In genomic region chr2:134782792-134783191, GRCh38 we compare ENCODE assay signal across 9 cellular contexts. TPM values are rescaled to one million over a fixed set of nuclear protein-coding genes. Genes with fewer than 3 reads are reported as not detected.
DNase-seq lines count a peak whose midpoint lies in the region; ATAC-seq, FAIRE-seq and TF ChIP-seq lines count a peak whose summit lies in the region.
"Had no signal": no experiment of that assay in that cellular context is flagged by ENCODE, and none has a peak within 500 bp of the region (broad histone marks: within the 10 kb centered on the region; RNA-seq: fewer than 3 reads in every experiment).

No MANE protein-coding gene starts in this region.

- H3K27ac Mint-ChIP-seq in WTC11 (no peak overlapping the region), neural progenitor cell (no peak overlapping the region)

- no peak overlapping the region for H3K4me3 ChIP-seq in neural progenitor cell
- H3K4me3 ChIP-seq: pancreas had no signal

- H3K4me3 Mint-ChIP-seq in WTC11 (no peak overlapping the region), neural progenitor cell (no peak overlapping the region)

- H3K4me1 Mint-ChIP-seq in WTC11 (no peaks in the 10 kb centered on the region), neural progenitor cell (no peaks in the 10 kb centered on the region)

- H3K27me3 ChIP-seq in neural progenitor cell = no peaks in the 10 kb centered on the region
- H3K27me3 ChIP-seq: pancreas had no signal

- no peaks in the 10 kb centered on the region for H4K20me1 ChIP-seq in neural progenitor cell (ENCODE audit: low read depth)

- no peaks in the 10 kb centered on the region for H3K36me3 ChIP-seq in neural progenitor cell
- H3K36me3 ChIP-seq: pancreas had no signal

- no peaks in the 10 kb centered on the region for H3K9me3 ChIP-seq in neural progenitor cell (ENCODE audit: low read depth)
- H3K9me3 ChIP-seq: pancreas had no signal

- no peaks in the 10 kb centered on the region for H3F3A ChIP-seq in neural progenitor cell (ENCODE audit: low read depth)

- peak; percentile 52 for DNase-seq in HuH-7 (ENCODE audit: low spot score)
- DNase-seq in WTC11 (ENCODE audit: low spot score) = no peak
- DNase-seq in neural progenitor cell (ENCODE audit: low spot score) = peak; percentile 56
- no peak for DNase-seq in NCI-H1105 (lab: John Stamatoyannopoulos, UW)
- DNase-seq in activated CD4-positive, CD25-positive, alpha-beta regulatory T cell (lab: John Stamatoyannopoulos, UW) = no peak
- DNase-seq: pancreas had no signal

- H3K27me3 Mint-ChIP-seq in WTC11 (ENCODE audit: low read depth) (no peaks in the 10 kb centered on the region), neural progenitor cell (ENCODE audit: insufficient read depth, low read depth) (peaks cover 2% of the 10 kb centered on the region)

- H3K9ac ChIP-seq in neural progenitor cell = no peak overlapping the region

- ATAC-seq in GM18909 (IDR thresholded peaks at IDR 0.05; ENCODE audit: poor library complexity, unreplicated experiment) = peak; percentile 76
- peak; percentile 69 for ATAC-seq in WTC11
- no peak for ATAC-seq in GM19324 (IDR thresholded peaks at IDR 0.05; ENCODE audit: low FRiP score, unreplicated experiment)

- CTCF ChIA-PET in WTC11 (lab: Charles Lee) = interaction anchor here (1.0 to 1.9 kb wide), 8 partner anchors 8 to 332 kb away, joined by 3 to 15 read pairs (median 4); no protein-coding TSS in a partner anchor

- H3K27ac ChIP-seq in neural progenitor cell = no peak overlapping the region
- H3K27ac ChIP-seq: pancreas had no signal

- H3K4me1 ChIP-seq in neural progenitor cell = no peaks in the 10 kb centered on the region
- H3K4me1 ChIP-seq: pancreas had no signal

- POLR2A ChIA-PET in WTC11 (lab: Charles Lee) = no interaction called here

- no peak overlapping the region for H2AFZ ChIP-seq in neural progenitor cell (replicated peaks)

- no peaks in the 10 kb centered on the region for H3K79me2 ChIP-seq in neural progenitor cell (ENCODE audit: low read depth)

- H3K36me3 Mint-ChIP-seq in WTC11 = no peaks in the 10 kb centered on the region
- H3K36me3 Mint-ChIP-seq in neural progenitor cell = no peaks in the 10 kb centered on the region

- TF ChIP-seq CTCF in WTC11 (IDR thresholded peaks at IDR 0.05) (peak; percentile 43; the same call in 1 of the 2 replicates), neural progenitor cell (IDR thresholded peaks at IDR 0.05) (peak; percentile 67)

- H3K4me2 ChIP-seq in neural progenitor cell = no peak overlapping the region

- H3K9me3 Mint-ChIP-seq in WTC11 = no peaks in the 10 kb centered on the region
- no peaks in the 10 kb centered on the region for H3K9me3 Mint-ChIP-seq in neural progenitor cell

- peak; percentile 43 for FAIRE-seq in A204.1 (lab: Jason Lieb, UNC)
- FAIRE-seq: pancreas had no signal

TF ChIP-seq in WTC11, 78 proteins besides CTCF, POLR2A, EP300 and RAD21:
- no peak for TF ChIP-seq CREM (CRISPR knock-in tag; IDR thresholded peaks at IDR 0.05)

RNA-seq across cellular contexts. Expression of gene ACMSD, which starts 55.6 kb away (rescaled TPM):
- total RNA-seq in WTC11 (2021) (not detected in 3 replicates), neural progenitor cell (ENCODE audit: low replicate concordance) (not detected in 2 replicates)

Comparison
In these comparisons a context has a peak if more than half of its experiments do, and no peak if none do; other contexts are left out.
1. DNase-seq: peak in HuH-7 (single experiment) and neural progenitor cell (single experiment); none in WTC11 (single experiment), NCI-H1105 (single experiment) and activated CD4-positive, CD25-positive, alpha-beta regulatory T cell (0 of 4).